Comparison of ENCODE assay signal across 1 cellular context in genomic region chr13:41085961-41086360, GRCh38.
TF ChIP-seq lines count a peak whose summit lies in the region.

No MANE protein-coding gene starts in this region.

TF ChIP-seq in IMR-90, 13 proteins besides CTCF, POLR2A, EP300 and RAD21:
- TF ChIP-seq RFX5 (IDR thresholded peaks at IDR 0.05; ENCODE audit: low read depth, low read length) (peak; percentile 60; the same call in 1 of the 2 replicates), SMC3 (IDR thresholded peaks at IDR 0.05; ENCODE audit: low read depth, low read length) (no peak)
